ENCODE assay signal across 1 cellular context in the genomic region with DNA sequence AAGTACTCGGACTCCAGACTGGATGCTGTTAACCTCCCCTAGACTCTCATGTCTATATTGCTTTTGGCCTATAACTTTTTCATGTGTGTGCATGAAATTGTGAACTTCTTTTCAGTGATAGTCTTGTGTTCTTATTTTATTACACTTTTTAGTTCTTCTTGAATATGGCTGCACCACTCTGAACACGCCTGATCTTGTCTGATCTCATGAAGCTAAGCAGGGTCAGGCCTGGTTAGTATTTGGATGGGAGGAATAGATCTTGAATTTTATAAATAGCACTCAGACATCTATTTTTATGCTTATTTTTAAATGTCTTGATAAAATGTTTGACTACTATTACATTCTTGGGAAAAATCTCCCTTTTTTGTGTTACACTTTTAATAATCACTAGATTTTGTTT.
TF ChIP-seq lines count a peak whose summit lies in the region.

No MANE protein-coding gene starts in this region.

TF ChIP-seq in GM23338, 12 proteins besides CTCF, POLR2A, EP300 and RAD21 (continued from another document):
- TF ChIP-seq, protein P1, sequence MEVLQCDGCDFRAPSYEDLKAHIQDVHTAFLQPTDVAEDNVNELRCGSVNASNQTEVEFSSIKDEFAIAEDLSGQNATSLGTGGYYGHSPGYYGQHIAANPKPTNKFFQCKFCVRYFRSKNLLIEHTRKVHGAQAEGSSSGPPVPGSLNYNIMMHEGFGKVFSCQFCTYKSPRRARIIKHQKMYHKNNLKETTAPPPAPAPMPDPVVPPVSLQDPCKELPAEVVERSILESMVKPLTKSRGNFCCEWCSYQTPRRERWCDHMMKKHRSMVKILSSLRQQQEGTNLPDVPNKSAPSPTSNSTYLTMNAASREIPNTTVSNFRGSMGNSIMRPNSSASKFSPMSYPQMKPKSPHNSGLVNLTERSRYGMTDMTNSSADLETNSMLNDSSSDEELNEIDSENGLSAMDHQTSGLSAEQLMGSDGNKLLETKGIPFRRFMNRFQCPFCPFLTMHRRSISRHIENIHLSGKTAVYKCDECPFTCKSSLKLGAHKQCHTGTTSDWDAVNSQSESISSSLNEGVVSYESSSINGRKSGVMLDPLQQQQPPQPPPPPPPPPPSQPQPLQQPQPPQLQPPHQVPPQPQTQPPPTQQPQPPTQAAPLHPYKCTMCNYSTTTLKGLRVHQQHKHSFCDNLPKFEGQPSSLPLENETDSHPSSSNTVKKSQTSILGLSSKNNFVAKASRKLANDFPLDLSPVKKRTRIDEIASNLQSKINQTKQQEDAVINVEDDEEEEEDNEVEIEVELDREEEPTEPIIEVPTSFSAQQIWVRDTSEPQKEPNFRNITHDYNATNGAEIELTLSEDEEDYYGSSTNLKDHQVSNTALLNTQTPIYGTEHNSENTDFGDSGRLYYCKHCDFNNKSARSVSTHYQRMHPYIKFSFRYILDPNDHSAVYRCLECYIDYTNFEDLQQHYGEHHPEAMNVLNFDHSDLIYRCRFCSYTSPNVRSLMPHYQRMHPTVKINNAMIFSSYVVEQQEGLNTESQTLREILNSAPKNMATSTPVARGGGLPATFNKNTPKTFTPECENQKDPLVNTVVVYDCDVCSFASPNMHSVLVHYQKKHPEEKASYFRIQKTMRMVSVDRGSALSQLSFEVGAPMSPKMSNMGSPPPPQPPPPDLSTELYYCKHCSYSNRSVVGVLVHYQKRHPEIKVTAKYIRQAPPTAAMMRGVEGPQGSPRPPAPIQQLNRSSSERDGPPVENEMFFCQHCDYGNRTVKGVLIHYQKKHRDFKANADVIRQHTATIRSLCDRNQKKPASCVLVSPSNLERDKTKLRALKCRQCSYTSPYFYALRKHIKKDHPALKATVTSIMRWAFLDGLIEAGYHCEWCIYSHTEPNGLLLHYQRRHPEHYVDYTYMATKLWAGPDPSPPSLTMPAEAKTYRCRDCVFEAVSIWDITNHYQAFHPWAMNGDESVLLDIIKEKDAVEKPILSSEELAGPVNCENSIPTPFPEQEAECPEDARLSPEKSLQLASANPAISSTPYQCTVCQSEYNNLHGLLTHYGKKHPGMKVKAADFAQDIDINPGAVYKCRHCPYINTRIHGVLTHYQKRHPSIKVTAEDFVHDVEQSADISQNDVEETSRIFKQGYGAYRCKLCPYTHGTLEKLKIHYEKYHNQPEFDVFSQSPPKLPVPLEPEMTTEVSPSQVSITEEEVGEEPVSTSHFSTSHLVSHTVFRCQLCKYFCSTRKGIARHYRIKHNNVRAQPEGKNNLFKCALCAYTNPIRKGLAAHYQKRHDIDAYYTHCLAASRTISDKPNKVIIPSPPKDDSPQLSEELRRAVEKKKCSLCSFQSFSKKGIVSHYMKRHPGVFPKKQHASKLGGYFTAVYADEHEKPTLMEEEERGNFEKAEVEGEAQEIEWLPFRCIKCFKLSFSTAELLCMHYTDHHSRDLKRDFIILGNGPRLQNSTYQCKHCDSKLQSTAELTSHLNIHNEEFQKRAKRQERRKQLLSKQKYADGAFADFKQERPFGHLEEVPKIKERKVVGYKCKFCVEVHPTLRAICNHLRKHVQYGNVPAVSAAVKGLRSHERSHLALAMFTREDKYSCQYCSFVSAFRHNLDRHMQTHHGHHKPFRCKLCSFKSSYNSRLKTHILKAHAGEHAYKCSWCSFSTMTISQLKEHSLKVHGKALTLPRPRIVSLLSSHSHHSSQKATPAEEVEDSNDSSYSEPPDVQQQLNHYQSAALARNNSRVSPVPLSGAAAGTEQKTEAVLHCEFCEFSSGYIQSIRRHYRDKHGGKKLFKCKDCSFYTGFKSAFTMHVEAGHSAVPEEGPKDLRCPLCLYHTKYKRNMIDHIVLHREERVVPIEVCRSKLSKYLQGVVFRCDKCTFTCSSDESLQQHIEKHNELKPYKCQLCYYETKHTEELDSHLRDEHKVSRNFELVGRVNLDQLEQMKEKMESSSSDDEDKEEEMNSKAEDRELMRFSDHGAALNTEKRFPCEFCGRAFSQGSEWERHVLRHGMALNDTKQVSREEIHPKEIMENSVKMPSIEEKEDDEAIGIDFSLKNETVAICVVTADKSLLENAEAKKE (CRISPR knock-in tag; IDR thresholded peaks at IDR 0.05): no peak
- TF ChIP-seq, protein P2, sequence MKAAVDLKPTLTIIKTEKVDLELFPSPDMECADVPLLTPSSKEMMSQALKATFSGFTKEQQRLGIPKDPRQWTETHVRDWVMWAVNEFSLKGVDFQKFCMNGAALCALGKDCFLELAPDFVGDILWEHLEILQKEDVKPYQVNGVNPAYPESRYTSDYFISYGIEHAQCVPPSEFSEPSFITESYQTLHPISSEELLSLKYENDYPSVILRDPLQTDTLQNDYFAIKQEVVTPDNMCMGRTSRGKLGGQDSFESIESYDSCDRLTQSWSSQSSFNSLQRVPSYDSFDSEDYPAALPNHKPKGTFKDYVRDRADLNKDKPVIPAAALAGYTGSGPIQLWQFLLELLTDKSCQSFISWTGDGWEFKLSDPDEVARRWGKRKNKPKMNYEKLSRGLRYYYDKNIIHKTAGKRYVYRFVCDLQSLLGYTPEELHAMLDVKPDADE (IDR thresholded peaks at IDR 0.05): no peak
- TF ChIP-seq STAT1 (IDR thresholded peaks at IDR 0.05; ENCODE audit: unreplicated experiment) (no peak), CREB1 (CRISPR knock-in tag; IDR thresholded peaks at IDR 0.05; ENCODE audit: low read depth) (no peak), NANOG (IDR thresholded peaks at IDR 0.05; ENCODE audit: borderline replicate concordance) (no peak), ZNF331 (CRISPR knock-in tag; IDR thresholded peaks at IDR 0.05; ENCODE audit: low read depth) (no peak), POLR2AphosphoS5 (IDR thresholded peaks at IDR 0.05; ENCODE audit: low read depth) (no peak), EZH2phosphoT487 (IDR thresholded peaks at IDR 0.05; ENCODE audit: unreplicated experiment) (no peak)
